1 cellular context compared by ENCODE assay signal in the genomic region with DNA sequence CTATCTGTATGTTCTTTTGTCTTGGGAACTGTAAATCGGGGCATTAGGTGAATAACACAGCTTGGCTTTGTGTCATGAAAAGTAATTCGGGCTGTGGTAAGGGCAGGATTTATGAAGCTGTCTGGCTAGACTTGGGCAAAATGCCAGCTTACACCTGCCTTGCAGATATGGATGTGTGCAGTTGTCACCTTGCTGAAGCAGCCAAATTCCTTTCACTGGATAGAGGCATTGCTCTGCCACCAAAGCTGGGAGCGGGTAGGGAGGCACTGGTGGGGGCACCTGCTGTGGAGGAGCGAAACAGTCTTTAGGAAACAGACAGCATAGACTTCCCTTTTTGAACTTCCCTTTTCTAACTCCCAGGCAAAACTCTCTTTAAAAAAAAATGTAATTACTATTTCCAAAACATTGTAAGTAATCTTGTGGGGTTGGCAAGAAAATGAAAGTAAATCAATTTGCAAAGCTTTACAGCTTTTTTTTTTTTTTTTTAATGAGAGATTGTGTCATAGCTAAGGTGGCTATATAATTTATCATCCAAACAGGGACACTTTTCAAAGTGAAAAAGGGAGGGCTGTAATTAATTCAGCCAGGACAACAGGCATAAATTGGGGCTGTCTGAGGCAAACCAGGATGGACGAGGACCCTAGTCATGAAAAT.
TF ChIP-seq lines count a peak whose summit lies in the region.

No MANE protein-coding gene starts in this region.

TF ChIP-seq in GM12878, 131 proteins besides CTCF, POLR2A, EP300 and RAD21 (continued from another document and continues in another):
- TF ChIP-seq, protein P1, sequence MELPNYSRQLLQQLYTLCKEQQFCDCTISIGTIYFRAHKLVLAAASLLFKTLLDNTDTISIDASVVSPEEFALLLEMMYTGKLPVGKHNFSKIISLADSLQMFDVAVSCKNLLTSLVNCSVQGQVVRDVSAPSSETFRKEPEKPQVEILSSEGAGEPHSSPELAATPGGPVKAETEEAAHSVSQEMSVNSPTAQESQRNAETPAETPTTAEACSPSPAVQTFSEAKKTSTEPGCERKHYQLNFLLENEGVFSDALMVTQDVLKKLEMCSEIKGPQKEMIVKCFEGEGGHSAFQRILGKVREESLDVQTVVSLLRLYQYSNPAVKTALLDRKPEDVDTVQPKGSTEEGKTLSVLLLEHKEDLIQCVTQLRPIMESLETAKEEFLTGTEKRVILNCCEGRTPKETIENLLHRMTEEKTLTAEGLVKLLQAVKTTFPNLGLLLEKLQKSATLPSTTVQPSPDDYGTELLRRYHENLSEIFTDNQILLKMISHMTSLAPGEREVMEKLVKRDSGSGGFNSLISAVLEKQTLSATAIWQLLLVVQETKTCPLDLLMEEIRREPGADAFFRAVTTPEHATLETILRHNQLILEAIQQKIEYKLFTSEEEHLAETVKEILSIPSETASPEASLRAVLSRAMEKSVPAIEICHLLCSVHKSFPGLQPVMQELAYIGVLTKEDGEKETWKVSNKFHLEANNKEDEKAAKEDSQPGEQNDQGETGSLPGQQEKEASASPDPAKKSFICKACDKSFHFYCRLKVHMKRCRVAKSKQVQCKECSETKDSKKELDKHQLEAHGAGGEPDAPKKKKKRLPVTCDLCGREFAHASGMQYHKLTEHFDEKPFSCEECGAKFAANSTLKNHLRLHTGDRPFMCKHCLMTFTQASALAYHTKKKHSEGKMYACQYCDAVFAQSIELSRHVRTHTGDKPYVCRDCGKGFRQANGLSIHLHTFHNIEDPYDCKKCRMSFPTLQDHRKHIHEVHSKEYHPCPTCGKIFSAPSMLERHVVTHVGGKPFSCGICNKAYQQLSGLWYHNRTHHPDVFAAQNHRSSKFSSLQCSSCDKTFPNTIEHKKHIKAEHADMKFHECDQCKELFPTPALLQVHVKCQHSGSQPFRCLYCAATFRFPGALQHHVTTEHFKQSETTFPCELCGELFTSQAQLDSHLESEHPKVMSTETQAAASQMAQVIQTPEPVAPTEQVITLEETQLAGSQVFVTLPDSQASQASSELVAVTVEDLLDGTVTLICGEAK (IDR thresholded peaks at IDR 0.05; ENCODE audit: borderline replicate concordance) = no peak
- TF ChIP-seq MXI1 (IDR thresholded peaks at IDR 0.05; ENCODE audit: low read depth, low read length) (no peak), CREM (IDR thresholded peaks at IDR 0.05; ENCODE audit: low read depth) (no peak), TBL1XR1 (IDR thresholded peaks at IDR 0.05; ENCODE audit: low read depth, low read length) (no peak), HDGF (IDR thresholded peaks at IDR 0.05) (no peak), MYC (IDR thresholded peaks at IDR 0.05; ENCODE audit: insufficient read depth, insufficient read length, insufficient replicate concordance, low read length, severe bottlenecking) (no peak), HDAC6 (IDR thresholded peaks at IDR 0.05; ENCODE audit: unreplicated experiment) (no peak), CHD4 (IDR thresholded peaks at IDR 0.05) (no peak), YY1 (IDR thresholded peaks at IDR 0.05; ENCODE audit: low read depth, low read length) (no peak), EGR1 (IDR thresholded peaks at IDR 0.05; ENCODE audit: borderline replicate concordance in 1 of 2, low read depth in 2 of 2, low read length in 2 of 2) (no peak), SIX5 (IDR thresholded peaks at IDR 0.05; ENCODE audit: low read depth, low read length, severe bottlenecking) (no peak), POLR2AphosphoS2 (IDR thresholded peaks at IDR 0.05; ENCODE audit: low read depth, low read length) (no peak), IKZF1 (conservative IDR thresholded peaks at IDR 0.05) (peak; percentile 79), GATAD2B (conservative IDR thresholded peaks at IDR 0.05; ENCODE audit: low read depth) (peak; percentile 57; the same call in 1 of the 2 replicates), LARP7 (IDR thresholded peaks at IDR 0.05) (no peak)
- TF ChIP-seq, protein P2, sequence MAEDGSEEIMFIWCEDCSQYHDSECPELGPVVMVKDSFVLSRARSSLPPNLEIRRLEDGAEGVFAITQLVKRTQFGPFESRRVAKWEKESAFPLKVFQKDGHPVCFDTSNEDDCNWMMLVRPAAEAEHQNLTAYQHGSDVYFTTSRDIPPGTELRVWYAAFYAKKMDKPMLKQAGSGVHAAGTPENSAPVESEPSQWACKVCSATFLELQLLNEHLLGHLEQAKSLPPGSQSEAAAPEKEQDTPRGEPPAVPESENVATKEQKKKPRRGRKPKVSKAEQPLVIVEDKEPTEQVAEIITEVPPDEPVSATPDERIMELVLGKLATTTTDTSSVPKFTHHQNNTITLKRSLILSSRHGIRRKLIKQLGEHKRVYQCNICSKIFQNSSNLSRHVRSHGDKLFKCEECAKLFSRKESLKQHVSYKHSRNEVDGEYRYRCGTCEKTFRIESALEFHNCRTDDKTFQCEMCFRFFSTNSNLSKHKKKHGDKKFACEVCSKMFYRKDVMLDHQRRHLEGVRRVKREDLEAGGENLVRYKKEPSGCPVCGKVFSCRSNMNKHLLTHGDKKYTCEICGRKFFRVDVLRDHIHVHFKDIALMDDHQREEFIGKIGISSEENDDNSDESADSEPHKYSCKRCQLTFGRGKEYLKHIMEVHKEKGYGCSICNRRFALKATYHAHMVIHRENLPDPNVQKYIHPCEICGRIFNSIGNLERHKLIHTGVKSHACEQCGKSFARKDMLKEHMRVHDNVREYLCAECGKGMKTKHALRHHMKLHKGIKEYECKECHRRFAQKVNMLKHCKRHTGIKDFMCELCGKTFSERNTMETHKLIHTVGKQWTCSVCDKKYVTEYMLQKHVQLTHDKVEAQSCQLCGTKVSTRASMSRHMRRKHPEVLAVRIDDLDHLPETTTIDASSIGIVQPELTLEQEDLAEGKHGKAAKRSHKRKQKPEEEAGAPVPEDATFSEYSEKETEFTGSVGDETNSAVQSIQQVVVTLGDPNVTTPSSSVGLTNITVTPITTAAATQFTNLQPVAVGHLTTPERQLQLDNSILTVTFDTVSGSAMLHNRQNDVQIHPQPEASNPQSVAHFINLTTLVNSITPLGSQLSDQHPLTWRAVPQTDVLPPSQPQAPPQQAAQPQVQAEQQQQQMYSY (CRISPR knock-in tag; IDR thresholded peaks at IDR 0.05) = no peak
- TF ChIP-seq, protein P3, sequence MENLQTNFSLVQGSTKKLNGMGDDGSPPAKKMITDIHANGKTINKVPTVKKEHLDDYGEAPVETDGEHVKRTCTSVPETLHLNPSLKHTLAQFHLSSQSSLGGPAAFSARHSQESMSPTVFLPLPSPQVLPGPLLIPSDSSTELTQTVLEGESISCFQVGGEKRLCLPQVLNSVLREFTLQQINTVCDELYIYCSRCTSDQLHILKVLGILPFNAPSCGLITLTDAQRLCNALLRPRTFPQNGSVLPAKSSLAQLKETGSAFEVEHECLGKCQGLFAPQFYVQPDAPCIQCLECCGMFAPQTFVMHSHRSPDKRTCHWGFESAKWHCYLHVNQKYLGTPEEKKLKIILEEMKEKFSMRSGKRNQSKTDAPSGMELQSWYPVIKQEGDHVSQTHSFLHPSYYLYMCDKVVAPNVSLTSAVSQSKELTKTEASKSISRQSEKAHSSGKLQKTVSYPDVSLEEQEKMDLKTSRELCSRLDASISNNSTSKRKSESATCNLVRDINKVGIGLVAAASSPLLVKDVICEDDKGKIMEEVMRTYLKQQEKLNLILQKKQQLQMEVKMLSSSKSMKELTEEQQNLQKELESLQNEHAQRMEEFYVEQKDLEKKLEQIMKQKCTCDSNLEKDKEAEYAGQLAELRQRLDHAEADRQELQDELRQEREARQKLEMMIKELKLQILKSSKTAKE (IDR thresholded peaks at IDR 0.05; ENCODE audit: low read depth, poor library complexity, severe bottlenecking) = no peak
- TF ChIP-seq, protein P4, sequence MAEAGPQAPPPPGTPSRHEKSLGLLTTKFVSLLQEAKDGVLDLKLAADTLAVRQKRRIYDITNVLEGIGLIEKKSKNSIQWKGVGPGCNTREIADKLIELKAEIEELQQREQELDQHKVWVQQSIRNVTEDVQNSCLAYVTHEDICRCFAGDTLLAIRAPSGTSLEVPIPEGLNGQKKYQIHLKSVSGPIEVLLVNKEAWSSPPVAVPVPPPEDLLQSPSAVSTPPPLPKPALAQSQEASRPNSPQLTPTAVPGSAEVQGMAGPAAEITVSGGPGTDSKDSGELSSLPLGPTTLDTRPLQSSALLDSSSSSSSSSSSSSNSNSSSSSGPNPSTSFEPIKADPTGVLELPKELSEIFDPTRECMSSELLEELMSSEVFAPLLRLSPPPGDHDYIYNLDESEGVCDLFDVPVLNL (IDR thresholded peaks at IDR 0.05; ENCODE audit: low read depth, low read length) = no peak
- TF ChIP-seq, protein P5, sequence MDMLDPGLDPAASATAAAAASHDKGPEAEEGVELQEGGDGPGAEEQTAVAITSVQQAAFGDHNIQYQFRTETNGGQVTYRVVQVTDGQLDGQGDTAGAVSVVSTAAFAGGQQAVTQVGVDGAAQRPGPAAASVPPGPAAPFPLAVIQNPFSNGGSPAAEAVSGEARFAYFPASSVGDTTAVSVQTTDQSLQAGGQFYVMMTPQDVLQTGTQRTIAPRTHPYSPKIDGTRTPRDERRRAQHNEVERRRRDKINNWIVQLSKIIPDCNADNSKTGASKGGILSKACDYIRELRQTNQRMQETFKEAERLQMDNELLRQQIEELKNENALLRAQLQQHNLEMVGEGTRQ (IDR thresholded peaks at IDR 0.05; ENCODE audit: borderline replicate concordance, low read depth, low read length) = no peak
- TF ChIP-seq, protein P6, sequence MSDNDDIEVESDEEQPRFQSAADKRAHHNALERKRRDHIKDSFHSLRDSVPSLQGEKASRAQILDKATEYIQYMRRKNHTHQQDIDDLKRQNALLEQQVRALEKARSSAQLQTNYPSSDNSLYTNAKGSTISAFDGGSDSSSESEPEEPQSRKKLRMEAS (IDR thresholded peaks at IDR 0.05; ENCODE audit: low read depth, low read length) = no peak
- TF ChIP-seq, protein P7, sequence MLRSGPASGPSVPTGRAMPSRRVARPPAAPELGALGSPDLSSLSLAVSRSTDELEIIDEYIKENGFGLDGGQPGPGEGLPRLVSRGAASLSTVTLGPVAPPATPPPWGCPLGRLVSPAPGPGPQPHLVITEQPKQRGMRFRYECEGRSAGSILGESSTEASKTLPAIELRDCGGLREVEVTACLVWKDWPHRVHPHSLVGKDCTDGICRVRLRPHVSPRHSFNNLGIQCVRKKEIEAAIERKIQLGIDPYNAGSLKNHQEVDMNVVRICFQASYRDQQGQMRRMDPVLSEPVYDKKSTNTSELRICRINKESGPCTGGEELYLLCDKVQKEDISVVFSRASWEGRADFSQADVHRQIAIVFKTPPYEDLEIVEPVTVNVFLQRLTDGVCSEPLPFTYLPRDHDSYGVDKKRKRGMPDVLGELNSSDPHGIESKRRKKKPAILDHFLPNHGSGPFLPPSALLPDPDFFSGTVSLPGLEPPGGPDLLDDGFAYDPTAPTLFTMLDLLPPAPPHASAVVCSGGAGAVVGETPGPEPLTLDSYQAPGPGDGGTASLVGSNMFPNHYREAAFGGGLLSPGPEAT (IDR thresholded peaks at IDR 0.05; ENCODE audit: low read depth) = 0 out of 2 replicates have a peak, but pooled peaks have one; percentile 16
- TF ChIP-seq, protein P8, sequence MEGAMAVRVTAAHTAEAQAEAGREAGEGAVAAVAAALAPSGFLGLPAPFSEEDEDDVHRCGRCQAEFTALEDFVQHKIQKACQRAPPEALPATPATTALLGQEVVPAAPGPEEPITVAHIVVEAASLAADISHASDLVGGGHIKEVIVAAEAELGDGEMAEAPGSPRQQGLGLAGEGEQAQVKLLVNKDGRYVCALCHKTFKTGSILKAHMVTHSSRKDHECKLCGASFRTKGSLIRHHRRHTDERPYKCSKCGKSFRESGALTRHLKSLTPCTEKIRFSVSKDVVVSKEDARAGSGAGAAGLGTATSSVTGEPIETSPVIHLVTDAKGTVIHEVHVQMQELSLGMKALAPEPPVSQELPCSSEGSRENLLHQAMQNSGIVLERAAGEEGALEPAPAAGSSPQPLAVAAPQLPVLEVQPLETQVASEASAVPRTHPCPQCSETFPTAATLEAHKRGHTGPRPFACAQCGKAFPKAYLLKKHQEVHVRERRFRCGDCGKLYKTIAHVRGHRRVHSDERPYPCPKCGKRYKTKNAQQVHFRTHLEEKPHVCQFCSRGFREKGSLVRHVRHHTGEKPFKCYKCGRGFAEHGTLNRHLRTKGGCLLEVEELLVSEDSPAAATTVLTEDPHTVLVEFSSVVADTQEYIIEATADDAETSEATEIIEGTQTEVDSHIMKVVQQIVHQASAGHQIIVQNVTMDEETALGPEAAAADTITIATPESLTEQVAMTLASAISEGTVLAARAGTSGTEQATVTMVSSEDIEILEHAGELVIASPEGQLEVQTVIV (IDR thresholded peaks at IDR 0.05; ENCODE audit: borderline replicate concordance, partially characterized antibody) = no peak
- TF ChIP-seq, protein P9, sequence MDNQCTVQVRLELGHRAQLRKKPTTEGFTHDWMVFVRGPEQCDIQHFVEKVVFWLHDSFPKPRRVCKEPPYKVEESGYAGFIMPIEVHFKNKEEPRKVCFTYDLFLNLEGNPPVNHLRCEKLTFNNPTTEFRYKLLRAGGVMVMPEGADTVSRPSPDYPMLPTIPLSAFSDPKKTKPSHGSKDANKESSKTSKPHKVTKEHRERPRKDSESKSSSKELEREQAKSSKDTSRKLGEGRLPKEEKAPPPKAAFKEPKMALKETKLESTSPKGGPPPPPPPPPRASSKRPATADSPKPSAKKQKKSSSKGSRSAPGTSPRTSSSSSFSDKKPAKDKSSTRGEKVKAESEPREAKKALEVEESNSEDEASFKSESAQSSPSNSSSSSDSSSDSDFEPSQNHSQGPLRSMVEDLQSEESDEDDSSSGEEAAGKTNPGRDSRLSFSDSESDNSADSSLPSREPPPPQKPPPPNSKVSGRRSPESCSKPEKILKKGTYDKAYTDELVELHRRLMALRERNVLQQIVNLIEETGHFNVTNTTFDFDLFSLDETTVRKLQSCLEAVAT (IDR thresholded peaks at IDR 0.05) = no peak
- TF ChIP-seq, protein P10, sequence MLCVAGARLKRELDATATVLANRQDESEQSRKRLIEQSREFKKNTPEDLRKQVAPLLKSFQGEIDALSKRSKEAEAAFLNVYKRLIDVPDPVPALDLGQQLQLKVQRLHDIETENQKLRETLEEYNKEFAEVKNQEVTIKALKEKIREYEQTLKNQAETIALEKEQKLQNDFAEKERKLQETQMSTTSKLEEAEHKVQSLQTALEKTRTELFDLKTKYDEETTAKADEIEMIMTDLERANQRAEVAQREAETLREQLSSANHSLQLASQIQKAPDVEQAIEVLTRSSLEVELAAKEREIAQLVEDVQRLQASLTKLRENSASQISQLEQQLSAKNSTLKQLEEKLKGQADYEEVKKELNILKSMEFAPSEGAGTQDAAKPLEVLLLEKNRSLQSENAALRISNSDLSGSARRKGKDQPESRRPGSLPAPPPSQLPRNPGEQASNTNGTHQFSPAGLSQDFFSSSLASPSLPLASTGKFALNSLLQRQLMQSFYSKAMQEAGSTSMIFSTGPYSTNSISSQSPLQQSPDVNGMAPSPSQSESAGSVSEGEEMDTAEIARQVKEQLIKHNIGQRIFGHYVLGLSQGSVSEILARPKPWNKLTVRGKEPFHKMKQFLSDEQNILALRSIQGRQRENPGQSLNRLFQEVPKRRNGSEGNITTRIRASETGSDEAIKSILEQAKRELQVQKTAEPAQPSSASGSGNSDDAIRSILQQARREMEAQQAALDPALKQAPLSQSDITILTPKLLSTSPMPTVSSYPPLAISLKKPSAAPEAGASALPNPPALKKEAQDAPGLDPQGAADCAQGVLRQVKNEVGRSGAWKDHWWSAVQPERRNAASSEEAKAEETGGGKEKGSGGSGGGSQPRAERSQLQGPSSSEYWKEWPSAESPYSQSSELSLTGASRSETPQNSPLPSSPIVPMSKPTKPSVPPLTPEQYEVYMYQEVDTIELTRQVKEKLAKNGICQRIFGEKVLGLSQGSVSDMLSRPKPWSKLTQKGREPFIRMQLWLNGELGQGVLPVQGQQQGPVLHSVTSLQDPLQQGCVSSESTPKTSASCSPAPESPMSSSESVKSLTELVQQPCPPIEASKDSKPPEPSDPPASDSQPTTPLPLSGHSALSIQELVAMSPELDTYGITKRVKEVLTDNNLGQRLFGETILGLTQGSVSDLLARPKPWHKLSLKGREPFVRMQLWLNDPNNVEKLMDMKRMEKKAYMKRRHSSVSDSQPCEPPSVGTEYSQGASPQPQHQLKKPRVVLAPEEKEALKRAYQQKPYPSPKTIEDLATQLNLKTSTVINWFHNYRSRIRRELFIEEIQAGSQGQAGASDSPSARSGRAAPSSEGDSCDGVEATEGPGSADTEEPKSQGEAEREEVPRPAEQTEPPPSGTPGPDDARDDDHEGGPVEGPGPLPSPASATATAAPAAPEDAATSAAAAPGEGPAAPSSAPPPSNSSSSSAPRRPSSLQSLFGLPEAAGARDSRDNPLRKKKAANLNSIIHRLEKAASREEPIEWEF (IDR thresholded peaks at IDR 0.05; ENCODE audit: insufficient replicate concordance, low read depth, low read length) = no peak
